17 cellular contexts compared by ENCODE assay signal in genomic region chr11:1793091-1793490, GRCh38. TPM values are rescaled to one million over a fixed set of nuclear protein-coding genes. Genes with fewer than 3 reads are reported as not detected.
DNase-seq lines count a peak whose midpoint lies in the region; ATAC-seq, FAIRE-seq and TF ChIP-seq lines count a peak whose summit lies in the region.
"Had no signal": no experiment of that assay in that cellular context is flagged by ENCODE, and none has a peak within 500 bp of the region (broad histone marks: within the 10 kb centered on the region; RNA-seq: fewer than 3 reads in every experiment).

No MANE protein-coding gene starts in this region.

- peaks cover 4 to 7% of the 10 kb centered on the region in 2 donors for H3K27me3 Mint-ChIP-seq in natural killer cell treated with Interleukin-12 subunit alpha and Interleukin-12 subunit beta and Interleukin-15 and Interleukin-18, amount 100 ng/mL, for 72 hours

- no peak for FAIRE-seq in A549 (lab: Jason Lieb, UNC)

- H3K9me3 Mint-ChIP-seq in natural killer cell treated with Interleukin-12 subunit alpha and Interleukin-12 subunit beta and Interleukin-15 and Interleukin-18, amount 100 ng/mL, for 72 hours, result no peaks in the 10 kb centered on the region

- no peak for TF ChIP-seq EP300 in A549 (IDR thresholded peaks at IDR 0.05)

- peak overlapping the region; percentile 41 for H3K4me2 ChIP-seq in A549

- TF ChIP-seq POLR2A in A549 (IDR thresholded peaks at IDR 0.05; ENCODE audit: low read length), result no peak

- H3K27ac ChIP-seq in A549 (no peak overlapping the region), right cardiac atrium (ENCODE audit: low read length) (no peak overlapping the region)
- H3K27ac ChIP-seq: RWPE1, SJSA1 had no signal

- H3K27me3 ChIP-seq in right cardiac atrium (ENCODE audit: control insufficient read depth, insufficient read depth), result peaks cover 3% of the 10 kb centered on the region
- H3K27me3 ChIP-seq: SJSA1 had no signal

- H3K36me3 Mint-ChIP-seq in natural killer cell treated with Interleukin-12 subunit alpha and Interleukin-12 subunit beta and Interleukin-15 and Interleukin-18, amount 100 ng/mL, for 72 hours, result peaks cover 12% of the 10 kb centered on the region

- no peaks in the 10 kb centered on the region for H3K9me3 ChIP-seq in A549
- H3K9me3 ChIP-seq in right cardiac atrium (ENCODE audit: control insufficient read depth, low read length), result no peaks in the 10 kb centered on the region
- H3K9me3 ChIP-seq: BE2C, SJSA1 had no signal

- H3K4me3 ChIP-seq in A549 (no peak overlapping the region), right cardiac atrium (ENCODE audit: low read length) (no peak overlapping the region)
- H3K4me3 ChIP-seq: SJSA1 had no signal

- H3K4me3 Mint-ChIP-seq in natural killer cell treated with Interleukin-12 subunit alpha and Interleukin-12 subunit beta and Interleukin-15 and Interleukin-18, amount 100 ng/mL, for 72 hours, result peak overlapping the region; percentile 90

- no peak for DNase-seq in A549 (ENCODE audit: low read depth in 1 of 2, low spot score in 1 of 2)
- peak; percentile 14 for DNase-seq in EH (ENCODE audit: low read depth)
- DNase-seq in brain pericyte (ENCODE audit: low read depth, low spot score), result peak; percentile 24
- DNase-seq in natural killer cell treated with Interleukin-12 subunit alpha and Interleukin-12 subunit beta and Interleukin-15 and Interleukin-18, amount 100 ng/mL, for 72 hours (ENCODE audit: low spot score), result no peak
- no peak for DNase-seq in right cardiac atrium
- no peak for DNase-seq in C1 segment of cervical spinal cord (lab: John Stamatoyannopoulos, UW)
- DNase-seq: BE2C, KG1, NCI-H1930, NCI-H2171 had no signal

- TF ChIP-seq CTCF in A549 (IDR thresholded peaks at IDR 0.05), result no peak

- POLR2A ChIA-PET in A549 (lab: Yijun Ruan, JAX), result no interaction called here

- peaks cover 29 to 42% of the 10 kb centered on the region in 2 donors for H3K4me1 Mint-ChIP-seq in natural killer cell treated with Interleukin-12 subunit alpha and Interleukin-12 subunit beta and Interleukin-15 and Interleukin-18, amount 100 ng/mL, for 72 hours (ENCODE audit: low read depth in 2 of 2)

- no peak for TF ChIP-seq RAD21 in A549 (conservative IDR thresholded peaks at IDR 0.05 in 1 of 2, IDR thresholded peaks at IDR 0.05 in 1 of 2)

- peak overlapping the region; percentile 93 to 97 for H3K27ac Mint-ChIP-seq in natural killer cell treated with Interleukin-12 subunit alpha and Interleukin-12 subunit beta and Interleukin-15 and Interleukin-18, amount 100 ng/mL, for 72 hours

- ATAC-seq in A549 (no peak), right cardiac atrium (no peak), GM18502 (IDR thresholded peaks at IDR 0.05; ENCODE audit: poor library complexity, unreplicated experiment) (no peak), HG03175 (IDR thresholded peaks at IDR 0.05; ENCODE audit: unreplicated experiment) (no peak)
- no peak for ATAC-seq in natural killer cell treated with Interleukin-12 subunit alpha and Interleukin-12 subunit beta and Interleukin-15 and Interleukin-18, amount 100 ng/mL, for 72 hours

- intact Hi-C loops in right cardiac atrium (cut with DNase I), result no loop called here

- H3K4me1 ChIP-seq in A549, result no peaks in the 10 kb centered on the region
- no peaks in the 10 kb centered on the region for H3K4me1 ChIP-seq in right cardiac atrium (ENCODE audit: control insufficient read depth, insufficient read depth, low read length)
- H3K4me1 ChIP-seq: BE2C, SJSA1 had no signal

- CTCF ChIA-PET in A549 (lab: Yijun Ruan, JAX), result interaction anchor here (0.6 to 3.0 kb wide), 7 partner anchors 30 to 364 kb away, joined by 3 to 9 read pairs (median 4); no protein-coding TSS in a partner anchor

- 57% methylated on average over 3 of the region's 3 CpGs for WGBS in A549 (ENCODE audit: missing lambda C conversion rate)
- WGBS in right cardiac atrium, result 54% methylated on average over 3 of the region's 3 CpGs

TF ChIP-seq in A549, 52 proteins besides CTCF, POLR2A, EP300 and RAD21 (continues in another document):
- TF ChIP-seq USF2 (IDR thresholded peaks at IDR 0.05), result no peak
- no peak for TF ChIP-seq RNF2 (IDR thresholded peaks at IDR 0.05; ENCODE audit: borderline replicate concordance, low read depth)
- no peak for TF ChIP-seq CBX8 (IDR thresholded peaks at IDR 0.05)
- no peak for TF ChIP-seq ZC3H11A (IDR thresholded peaks at IDR 0.05)
- TF ChIP-seq, protein P1, sequence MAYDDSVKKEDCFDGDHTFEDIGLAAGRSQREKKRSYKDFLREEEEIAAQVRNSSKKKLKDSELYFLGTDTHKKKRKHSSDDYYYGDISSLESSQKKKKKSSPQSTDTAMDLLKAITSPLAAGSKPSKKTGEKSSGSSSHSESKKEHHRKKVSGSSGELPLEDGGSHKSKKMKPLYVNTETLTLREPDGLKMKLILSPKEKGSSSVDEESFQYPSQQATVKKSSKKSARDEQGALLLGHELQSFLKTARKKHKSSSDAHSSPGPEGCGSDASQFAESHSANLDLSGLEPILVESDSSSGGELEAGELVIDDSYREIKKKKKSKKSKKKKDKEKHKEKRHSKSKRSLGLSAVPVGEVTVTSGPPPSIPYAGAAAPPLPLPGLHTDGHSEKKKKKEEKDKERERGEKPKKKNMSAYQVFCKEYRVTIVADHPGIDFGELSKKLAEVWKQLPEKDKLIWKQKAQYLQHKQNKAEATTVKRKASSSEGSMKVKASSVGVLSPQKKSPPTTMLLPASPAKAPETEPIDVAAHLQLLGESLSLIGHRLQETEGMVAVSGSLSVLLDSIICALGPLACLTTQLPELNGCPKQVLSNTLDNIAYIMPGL (CRISPR knock-in tag; IDR thresholded peaks at IDR 0.05; ENCODE audit: borderline replicate concordance), result no peak
- no peak for TF ChIP-seq SMC3 (IDR thresholded peaks at IDR 0.05)

RNA-seq across cellular contexts. Expression of gene CTSD, which starts 29.4 kb away (rescaled TPM):
- polyA plus RNA-seq in A549 (2011; rRNA removed), result 74.0 and 117 TPM in 2 replicates
- polyA plus RNA-seq in A549 (2012; cell fraction: cytosol; rRNA removed), result 138 and 190 TPM in 2 replicates
- polyA plus RNA-seq in A549 (2012; cell fraction: nucleus; rRNA removed), result 412 and 531 TPM in 2 replicates
- polyA plus RNA-seq in A549 (2017; fragmentation: RNase III; extraction: RNeasy Plus Mini Kit Qiagen cat#74134 plus additional on column Dnase treatment), result 259 to 326 TPM (median 310 TPM) in 3 replicates
- 201 and 253 TPM in 2 replicates for polyA minus RNA-seq in A549 (2011; rRNA and poly(A)+ RNA removed)
- 100 to 1,000 TPM; 350 to 592 TPM for total RNA-seq in natural killer cell treated with Interleukin-12 subunit alpha and Interleukin-12 subunit beta and Interleukin-15 and Interleukin-18, amount 100 ng/mL, for 72 hours
- 100 to 1,000 TPM; 674 to 717 (median 700) TPM for total RNA-seq in right cardiac atrium
- polyA plus RNA-seq in right cardiac atrium, result 748 TPM

RNA-seq across cellular contexts. Expression of gene SYT8, which starts 41.7 kb away (rescaled TPM):
- not detected in 2 replicates for polyA plus RNA-seq in A549 (2011; rRNA removed)
- polyA plus RNA-seq in A549 (2012; cell fraction: cytosol; rRNA removed), result 0.06 TPM in 1 of 2 replicates, not detected in the other
- 0.34 and 0.70 TPM in 2 replicates for polyA plus RNA-seq in A549 (2012; cell fraction: nucleus; rRNA removed)
- 0.21 to 0.25 TPM (median 0.22 TPM) in 3 replicates for polyA plus RNA-seq in A549 (2017; fragmentation: RNase III; extraction: RNeasy Plus Mini Kit Qiagen cat#74134 plus additional on column Dnase treatment)
- not detected in 2 replicates for polyA minus RNA-seq in A549 (2011; rRNA and poly(A)+ RNA removed)
- not detected for total RNA-seq in natural killer cell treated with Interleukin-12 subunit alpha and Interleukin-12 subunit beta and Interleukin-15 and Interleukin-18, amount 100 ng/mL, for 72 hours
- total RNA-seq in right cardiac atrium, result not detected
- not detected for polyA plus RNA-seq in right cardiac atrium
- total RNA-seq: H4, NCI-H460, SJSA1 had no signal
- polyA plus RNA-seq: AG04450 had no signal

RNA-seq across cellular contexts. Expression of gene IFITM10, which starts 42.7 kb away (rescaled TPM):
- polyA plus RNA-seq in A549 (2011; rRNA removed) (0.26 and 0.28 TPM in 2 replicates), A549 (2017; fragmentation: RNase III; extraction: RNeasy Plus Mini Kit Qiagen cat#74134 plus additional on column Dnase treatment) (0.55 to 0.78 TPM (median 0.67 TPM) in 3 replicates), right cardiac atrium (0.25 TPM)
- polyA plus RNA-seq in A549 (2012; cell fraction: cytosol; rRNA removed), result 0.13 and 0.14 TPM in 2 replicates
- polyA plus RNA-seq in A549 (2012; cell fraction: nucleus; rRNA removed), result 0.79 and 1.6 TPM in 2 replicates
- polyA minus RNA-seq in A549 (2011; rRNA and poly(A)+ RNA removed), result 0.10 and 0.29 TPM in 2 replicates
- 1 to 10 TPM; 2.3 to 8.1 TPM for total RNA-seq in natural killer cell treated with Interleukin-12 subunit alpha and Interleukin-12 subunit beta and Interleukin-15 and Interleukin-18, amount 100 ng/mL, for 72 hours
- 1 to 10 TPM in 1 of 4 donors, under 1 TPM in 3; 0.48 to 1.0 (median 0.59) TPM for total RNA-seq in right cardiac atrium

RNA-seq across cellular contexts. Expression of gene TNNI2, which starts 45.7 kb away (rescaled TPM):
- polyA plus RNA-seq in A549 (2011; rRNA removed) (not detected in 2 replicates), A549 (2017; fragmentation: RNase III; extraction: RNeasy Plus Mini Kit Qiagen cat#74134 plus additional on column Dnase treatment) (not detected in 3 replicates), right cardiac atrium (not detected)
- polyA plus RNA-seq in A549 (2012; cell fraction: cytosol; rRNA removed), result not detected in 2 replicates
- 0.31 TPM in 1 of 2 replicates, not detected in the other for polyA plus RNA-seq in A549 (2012; cell fraction: nucleus; rRNA removed)
- polyA minus RNA-seq in A549 (2011; rRNA and poly(A)+ RNA removed), result not detected in 2 replicates
- 1 to 10 TPM in 1 of 2 donors, not detected in 1; 1.4 TPM for total RNA-seq in natural killer cell treated with Interleukin-12 subunit alpha and Interleukin-12 subunit beta and Interleukin-15 and Interleukin-18, amount 100 ng/mL, for 72 hours
- not detected for total RNA-seq in right cardiac atrium
- total RNA-seq: H4, NCI-H460, SJSA1 had no signal
- polyA plus RNA-seq: AG04450 had no signal

RNA-seq across cellular contexts. Expression of gene LSP1, which starts 59.8 kb away (rescaled TPM):
- polyA plus RNA-seq in A549 (2011; rRNA removed), result 0.42 and 0.67 TPM in 2 replicates
- 0.21 and 0.23 TPM in 2 replicates for polyA plus RNA-seq in A549 (2012; cell fraction: cytosol; rRNA removed)
- 0.13 and 0.15 TPM in 2 replicates for polyA plus RNA-seq in A549 (2012; cell fraction: nucleus; rRNA removed)
- polyA plus RNA-seq in A549 (2017; fragmentation: RNase III; extraction: RNeasy Plus Mini Kit Qiagen cat#74134 plus additional on column Dnase treatment), result 1.7 to 5.5 TPM (median 3.5 TPM) in 3 replicates
- 2.8 TPM in 1 of 2 replicates, not detected in the other for polyA minus RNA-seq in A549 (2011; rRNA and poly(A)+ RNA removed)
- 100 to 1,000 TPM; 240 to 358 TPM for total RNA-seq in natural killer cell treated with Interleukin-12 subunit alpha and Interleukin-12 subunit beta and Interleukin-15 and Interleukin-18, amount 100 ng/mL, for 72 hours
- total RNA-seq in right cardiac atrium, result 10 to 100 TPM in 3 of 4 donors, 1 to 10 TPM in 1; 7.6 to 18.3 (median 14.8) TPM
- 11.7 TPM for polyA plus RNA-seq in right cardiac atrium
- total RNA-seq: NCI-H460 had no signal
- polyA plus RNA-seq: AG04450 had no signal

Comparison
In these comparisons a context has a peak if more than half of its experiments do, and no peak if none do; other contexts are left out.
1. DNase-seq: peak in EH (single experiment) and brain pericyte (single experiment); none in A549 (0 of 2), natural killer cell treated with Interleukin-12 subunit alpha and Interleukin-12 subunit beta and Interleukin-15 and Interleukin-18, amount 100 ng/mL, for 72 hours (single experiment), right cardiac atrium (0 of 3) and C1 segment of cervical spinal cord (0 of 14).